In genomic region chr6:49744259-49744658, GRCh38 we compare ENCODE assay signal across 24 cellular contexts.
DNase-seq lines count a peak whose midpoint lies in the region; ATAC-seq and TF ChIP-seq lines count a peak whose summit lies in the region.
"Had no signal": no experiment of that assay in that cellular context is flagged by ENCODE, and none has a peak within 500 bp of the region (broad histone marks: within the 10 kb centered on the region; RNA-seq: fewer than 3 reads in every experiment).

Gene CRISP3, minus strand, starts transcription at chr6:49744388. Its CDS starts 21 bp downstream, at chr6:49744367.

- peak; percentile 67 for DNase-seq in DMS153 treated with DMSO at 0.1 percent for 48 hours (lab: John Stamatoyannopoulos, UW; ENCODE audit: unreplicated experiment)
- peak; percentile 86 for DNase-seq in NCI-H510A treated with DMSO at 0.1 percent for 48 hours (lab: John Stamatoyannopoulos, UW)
- peak; percentile 27 to 35 for DNase-seq in erythroblast (lab: John Stamatoyannopoulos, UW)
- no peak for DNase-seq in NCI-H128 (lab: John Stamatoyannopoulos, UW; ENCODE audit: unreplicated experiment)
- DNase-seq: activated CD4-positive, alpha-beta T cell treated with anti-CD3 and anti-CD28 coated beads, Interleukin-2, amount 50 U/mL, for 1 hour; activated gamma-delta T cell; cortex of kidney; DMS 273 treated with DMSO at 0.1 percent for 48 hours; heart right ventricle; immature natural killer cell; left ventricle myocardium superior; MG63; midbrain; NCI-H146; posterior cingulate gyrus; WERI-Rb-1 had no signal

- no peak for TF ChIP-seq POLR2A in erythroblast (IDR thresholded peaks at IDR 0.05; ENCODE audit: low read length)

- ATAC-seq in GM18907 (IDR thresholded peaks at IDR 0.05; ENCODE audit: unreplicated experiment), result peak; percentile 61
- no peak for ATAC-seq in HG03196 (IDR thresholded peaks at IDR 0.05; ENCODE audit: unreplicated experiment)
- no peak for ATAC-seq in HG02970 (IDR thresholded peaks at IDR 0.05; ENCODE audit: low FRiP score, unreplicated experiment)
- ATAC-seq: GM12878; HCT116; heart right ventricle; left ventricle myocardium superior; natural killer cell treated with Interleukin-12 subunit alpha and Interleukin-12 subunit beta and Interleukin-15 and Interleukin-18, amount 100 ng/mL, for 72 hours; Right ventricle myocardium inferior; stimulated activated effector memory CD8-positive, alpha-beta T cell treated with anti-CD3 and anti-CD28 coated beads, Interleukin-12 subunit alpha, Interleukin-12 subunit beta, amount 100 ng/mL, for 72 hours had no signal
